In genomic region chr3:113773381-113773780, GRCh38 we compare ENCODE assay signal across 18 cellular contexts. TPM values are rescaled to one million over a fixed set of nuclear protein-coding genes. Genes with fewer than 3 reads are reported as not detected.
DNase-seq lines count a peak whose midpoint lies in the region; ATAC-seq, FAIRE-seq and TF ChIP-seq lines count a peak whose summit lies in the region.
"Had no signal": no experiment of that assay in that cellular context is flagged by ENCODE, and none has a peak within 500 bp of the region (broad histone marks: within the 10 kb centered on the region; RNA-seq: fewer than 3 reads in every experiment).

No MANE protein-coding gene starts in this region.

- no peak for TF ChIP-seq CTCF in fibroblast of mammary gland (conservative IDR thresholded peaks at IDR 0.05; ENCODE audit: control insufficient read depth, insufficient read depth, low read depth, low read length)
- no peak for TF ChIP-seq CTCF in osteoblast (IDR thresholded peaks at IDR 0.05; ENCODE audit: extremely low read depth, low read depth, low read length)

- H4K20me1 ChIP-seq in osteoblast (ENCODE audit: insufficient read depth, low read length) = no peaks in the 10 kb centered on the region

- H2AFZ ChIP-seq in osteoblast (ENCODE audit: low read length) = no peak overlapping the region

- in situ Hi-C loops in HAP-1 (cut with MboI; ENCODE audit: low sequenced_read_pairs) = no loop called here

- peak overlapping the region; percentile 47 for H3K27ac ChIP-seq in osteoblast (ENCODE audit: low read depth, low read length)
- H3K27ac ChIP-seq: psoas muscle, tibial artery had no signal

- FAIRE-seq in RCC 7860 (lab: Jason Lieb, UNC) = peak; percentile 81

- H3K4me1 ChIP-seq in osteoblast (ENCODE audit: insufficient read depth, low read length) (peaks cover 19% of the 10 kb centered on the region), HAP-1 (0 out of 2 replicates have a peak, but pooled peaks cover 5% of the 10 kb centered on the region)
- H3K4me1 ChIP-seq: tibial artery had no signal

- DNase-seq in Daoy (ENCODE audit: low read depth) = peak; percentile 13
- DNase-seq in RCC 7860 (ENCODE audit: low spot score) = no peak
- peak; percentile 72 for DNase-seq in fibroblast of mammary gland (ENCODE audit: low read depth)
- DNase-seq in osteoblast (ENCODE audit: insufficient read length, low spot score, missing footprints) = peak; percentile 68
- no peak for DNase-seq in HAP-1 (ENCODE audit: low spot score in 2 of 2)
- DNase-seq in cerebellum (ENCODE audit: low spot score) = no peak
- DNase-seq in inferior parietal cortex (ENCODE audit: extremely low spot score) = no peak
- DNase-seq: DMS53, endodermal cell, MV-4-11, natural killer cell, NCI-H1930, psoas muscle, SHP77 treated with DMSO at 0.1 percent for 48 hours, T-helper 17 cell, tibial artery had no signal

- peak overlapping the region; percentile 56 for H3K4me2 ChIP-seq in osteoblast (ENCODE audit: insufficient read depth, low read length)

- peaks cover 52% of the 10 kb centered on the region for H3K79me2 ChIP-seq in osteoblast (ENCODE audit: insufficient read depth, low read length)

- H3K4me3 ChIP-seq in fibroblast of mammary gland (ENCODE audit: control insufficient read depth, low read depth, low read length) (no peak overlapping the region), osteoblast (ENCODE audit: insufficient read depth, low read length) (no peak overlapping the region), HAP-1 (no peak overlapping the region)
- H3K4me3 ChIP-seq: psoas muscle, tibial artery had no signal

- no peaks in the 10 kb centered on the region for H3K36me3 ChIP-seq in osteoblast (ENCODE audit: insufficient read depth, low read length)
- no peaks in the 10 kb centered on the region for H3K36me3 ChIP-seq in HAP-1 (replicated peaks)
- H3K36me3 ChIP-seq: tibial artery had no signal

- H3K9me3 ChIP-seq in osteoblast (ENCODE audit: low read depth, low read length) (no peaks in the 10 kb centered on the region), HAP-1 (no peaks in the 10 kb centered on the region)
- H3K9me3 ChIP-seq: psoas muscle, tibial artery had no signal

- no peak for ATAC-seq in HG03565 (IDR thresholded peaks at IDR 0.05; ENCODE audit: unreplicated experiment)
- ATAC-seq: natural killer cell; psoas muscle; stimulated activated effector memory CD8-positive, alpha-beta T cell treated with anti-CD3 and anti-CD28 coated beads, Interleukin-12 subunit alpha, Interleukin-12 subunit beta, amount 100 ng/mL, for 72 hours; T-helper 17 cell had no signal

- no peaks in the 10 kb centered on the region for H3K27me3 ChIP-seq in osteoblast (ENCODE audit: insufficient read depth, low read length)
- H3K27me3 ChIP-seq in HAP-1 (ENCODE audit: low read depth) = no peaks in the 10 kb centered on the region
- H3K27me3 ChIP-seq: tibial artery had no signal

RNA-seq across cellular contexts. Expression of gene ATP6V1A, which starts 26.5 kb away (rescaled TPM):
- 45.7 and 47.3 TPM in 2 replicates for total RNA-seq in Daoy (2014; rRNA removed; shearing (Covaris generic))
- 140 and 166 TPM in 2 replicates for total RNA-seq in osteoblast
- 105 TPM for total RNA-seq in cerebellum

RNA-seq across cellular contexts. Expression of gene NAA50, which starts 27.3 kb away (rescaled TPM):
- total RNA-seq in Daoy (2014; rRNA removed; shearing (Covaris generic)) = 284 and 420 TPM in 2 replicates
- total RNA-seq in osteoblast (163 and 169 TPM in 2 replicates), cerebellum (56.1 TPM)

Comparison
In these comparisons a context has a peak if more than half of its experiments do, and no peak if none do; other contexts are left out.
1. DNase-seq: peak in Daoy (single experiment), fibroblast of mammary gland (single experiment) and osteoblast (single experiment); none in RCC 7860 (single experiment), HAP-1 (0 of 2), cerebellum (single experiment) and inferior parietal cortex (single experiment).